Comparison of ENCODE assay signal across 1 cellular context in the genomic region with DNA sequence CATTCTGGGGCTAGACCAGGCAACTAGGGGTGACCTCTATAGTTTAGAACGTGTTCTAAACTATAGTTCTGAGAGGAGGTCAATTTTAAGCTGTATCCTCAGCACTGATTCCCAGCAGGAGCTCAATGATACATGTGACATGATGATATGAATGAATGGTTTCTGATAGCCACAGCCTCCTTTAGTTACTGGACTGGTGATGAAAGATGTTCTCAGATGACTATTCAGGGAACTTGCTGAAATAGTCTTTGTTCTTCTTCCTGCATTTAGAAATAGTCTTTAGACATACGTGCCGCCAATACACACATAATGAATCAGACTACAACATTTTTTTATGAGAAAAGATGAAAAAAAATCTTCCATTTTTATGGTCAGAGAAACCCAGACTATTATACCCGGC.
TF ChIP-seq lines count a peak whose summit lies in the region.

No MANE protein-coding gene starts in this region.

TF ChIP-seq in SK-N-SH, 30 proteins besides CTCF, POLR2A, EP300 and RAD21 (continued from another document):
- TF ChIP-seq, protein P1, sequence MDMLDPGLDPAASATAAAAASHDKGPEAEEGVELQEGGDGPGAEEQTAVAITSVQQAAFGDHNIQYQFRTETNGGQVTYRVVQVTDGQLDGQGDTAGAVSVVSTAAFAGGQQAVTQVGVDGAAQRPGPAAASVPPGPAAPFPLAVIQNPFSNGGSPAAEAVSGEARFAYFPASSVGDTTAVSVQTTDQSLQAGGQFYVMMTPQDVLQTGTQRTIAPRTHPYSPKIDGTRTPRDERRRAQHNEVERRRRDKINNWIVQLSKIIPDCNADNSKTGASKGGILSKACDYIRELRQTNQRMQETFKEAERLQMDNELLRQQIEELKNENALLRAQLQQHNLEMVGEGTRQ (IDR thresholded peaks at IDR 0.05; ENCODE audit: borderline replicate concordance, low read depth, low read length), result no peak
- TF ChIP-seq FOXM1 (IDR thresholded peaks at IDR 0.05; ENCODE audit: low read depth) (no peak), EZH2phosphoT487 (IDR thresholded peaks at IDR 0.05; ENCODE audit: borderline replicate concordance, low read depth) (no peak), MXI1 (IDR thresholded peaks at IDR 0.05; ENCODE audit: low read depth, low read length) (no peak)
